Comparison of ENCODE assay signal across 13 cellular contexts in genomic region chr9:95807326-95807947, GRCh38.
DNase-seq lines count a peak whose midpoint lies in the region; ATAC-seq and TF ChIP-seq lines count a peak whose summit lies in the region.
"Had no signal": no experiment of that assay in that cellular context is flagged by ENCODE, and none has a peak within 500 bp of the region (broad histone marks: within the 10 kb centered on the region; RNA-seq: fewer than 3 reads in every experiment).

No MANE protein-coding gene starts in this region.

- intact Hi-C loops in PC-3 (cut with micrococcal nuclease) (no loop called here), spleen (cut with DNase I; ENCODE audit: low total_unique reads) (no loop called here)

- H3K36me3 ChIP-seq in PC-3 (ENCODE audit: low read depth, low read length) (no peaks in the 10 kb centered on the region), spleen (peaks cover 0 to under 1% (median 0%) of the 10 kb centered on the region in 6 donors)

- no TSS peak for BruUV-seq in PC-3 (replicated peaks; lab: Mats Ljungman, UMichigan)

- no peak overlapping the region for H3K4me3 ChIP-seq in PC-3 (ENCODE audit: low read length)
- no peak overlapping the region for H3K4me3 ChIP-seq in spleen
- H3K4me3 ChIP-seq: coronary artery had no signal

- no peaks in the 10 kb centered on the region for H3K9me3 ChIP-seq in PC-3 (ENCODE audit: low read length)
- H3K9me3 ChIP-seq in spleen, result peaks cover 0 to 8% (median 0%) of the 10 kb centered on the region in 8 donors

- H3K79me2 ChIP-seq in PC-3 (ENCODE audit: low read length), result no peaks in the 10 kb centered on the region

- H3K9ac ChIP-seq in PC-3 (ENCODE audit: low read length), result no peak overlapping the region

- POLR2A ChIA-PET in PC-3 (lab: Charles Lee; ENCODE audit: unreplicated experiment), result no interaction called here

- ATAC-seq in GM18502 (IDR thresholded peaks at IDR 0.05; ENCODE audit: poor library complexity, unreplicated experiment) (peak; percentile 46), PC-3 (no peak)
- ATAC-seq: activated CD8-positive, alpha-beta memory T cell treated with anti-CD3 and anti-CD28 coated beads, Interleukin-2, amount 10 ng/mL, durations not matched to agents 7 days and 5 days; HCT116 had no signal

- H4K20me1 ChIP-seq in PC-3 (ENCODE audit: low read length), result no peaks in the 10 kb centered on the region

- H3K27me3 ChIP-seq in PC-3 (ENCODE audit: low read length) (no peaks in the 10 kb centered on the region), spleen (replicated peaks in 1 of 7) (no peaks in the 10 kb centered on the region)

- 0 out of 2 replicates have a peak overlapping the region, but pooled peaks have one; percentile 13 for H3K27ac ChIP-seq in PC-3 (ENCODE audit: low read length)
- peak overlapping the region in 5 of 8 donors; percentile 3 to 65 (median 26) for H3K27ac ChIP-seq in spleen

- CTCF ChIA-PET in PC-3 (lab: Charles Lee), result no interaction called here

- in situ Hi-C loops in KBM-7 (cut with MboI; ENCODE audit: low pct_unique_long_range_greater_than_20kb, low sequenced_read_pairs), result no loop called here

- H3K4me1 ChIP-seq in PC-3 (ENCODE audit: insufficient read depth, low read length) (peaks cover 5% of the 10 kb centered on the region; the same call in 1 of the 2 replicates), spleen (peaks cover 0 to 13% (median 6%) of the 10 kb centered on the region in 6 donors)

- WGBS in spleen, 5 donors, result 47 to 65% (median 52%) methylated on average over 5 of the region's 5 CpGs

- H3K4me2 ChIP-seq in PC-3 (ENCODE audit: low read length), result no peak overlapping the region

- TF ChIP-seq CTCF in PC-3 (conservative IDR thresholded peaks at IDR 0.05; ENCODE audit: low read depth, low read length) (no peak), spleen (IDR thresholded peaks at IDR 0.05 in 8 of 11, conservative IDR thresholded peaks at IDR 0.05 in 3 of 11) (no peak)

- no peak overlapping the region for H2AFZ ChIP-seq in PC-3 (ENCODE audit: low read length)

- DNase-seq in PC-3, result no peak
- peak; percentile 78 for DNase-seq in iris pigment epithelial cell (ENCODE audit: low read depth)
- no peak for DNase-seq in spleen
- DNase-seq in occipital lobe (lab: John Stamatoyannopoulos, UW), result no peak
- DNase-seq in cerebellar nuclear complex (lab: John Stamatoyannopoulos, UW), result no peak
- no peak for DNase-seq in NCI-H2107 treated with DMSO at 0.1 percent for 48 hours (lab: John Stamatoyannopoulos, UW; ENCODE audit: unreplicated experiment)
- no peak for DNase-seq in KBM-7
- DNase-seq: activated CD8-positive, alpha-beta memory T cell treated with anti-CD3 and anti-CD28 coated beads, Interleukin-2, amount 10 ng/mL, durations not matched to agents 7 days and 5 days; NCI-H1436; SIG-M5 had no signal

- no peaks in the 10 kb centered on the region for H3F3A ChIP-seq in PC-3 (ENCODE audit: low read length, unreplicated experiment)

- no peak for TF ChIP-seq POLR2A in spleen (IDR thresholded peaks at IDR 0.05)

- H3K9me2 ChIP-seq in PC-3 (replicated peaks; ENCODE audit: low read length), result no peaks in the 10 kb centered on the region
